31 cellular contexts compared by ENCODE assay signal in the genomic region with DNA sequence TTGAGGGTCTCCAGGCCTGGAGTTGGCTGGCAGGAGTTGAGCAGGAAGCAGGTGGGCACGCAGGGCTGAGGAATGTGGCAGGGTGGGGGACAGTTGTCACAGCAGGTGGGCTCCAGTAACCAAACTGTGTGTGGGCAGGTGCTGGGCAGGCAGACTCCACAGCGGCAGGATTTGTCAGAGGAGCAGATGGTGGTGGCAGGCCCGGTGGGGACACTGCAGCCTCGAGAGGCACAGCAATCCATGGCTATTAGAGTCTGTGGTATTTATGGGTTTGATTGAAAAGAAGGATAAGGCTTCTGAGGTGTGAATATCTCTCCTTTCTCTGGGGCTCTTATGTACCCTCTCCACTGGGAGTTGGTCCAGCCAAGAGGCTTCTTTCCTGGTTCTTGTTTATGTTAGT. TPM values are rescaled to one million over a fixed set of nuclear protein-coding genes. Genes with fewer than 3 reads are reported as not detected.
DNase-seq lines count a peak whose midpoint lies in the region; ATAC-seq and TF ChIP-seq lines count a peak whose summit lies in the region.
"Had no signal": no experiment of that assay in that cellular context is flagged by ENCODE, and none has a peak within 500 bp of the region (broad histone marks: within the 10 kb centered on the region; RNA-seq: fewer than 3 reads in every experiment).

A gene (minus strand): TSS at position 309 of the 400 bp plus-strand sequence. CDS start 67 bp downstream, at position 242.

- H3K27me3 ChIP-seq in PC-9 (ENCODE audit: insufficient read depth, low read depth): no peaks in the 10 kb centered on the region
- H3K27me3 ChIP-seq: MG63 had no signal

- TF ChIP-seq CTCF in PC-9 (conservative IDR thresholded peaks at IDR 0.05): no peak
- TF ChIP-seq CTCF in progenitor cell of endocrine pancreas (IDR thresholded peaks at IDR 0.05; ENCODE audit: unreplicated experiment): no peak
- no peak for TF ChIP-seq CTCF in type B pancreatic cell (conservative IDR thresholded peaks at IDR 0.05)

- CTCF ChIA-PET in PC-9 (lab: Charles Lee): no interaction called here

- H3K4me1 Mint-ChIP-seq in progenitor cell of endocrine pancreas (ENCODE audit: low read depth) (peaks cover 11% of the 10 kb centered on the region), type B pancreatic cell (ENCODE audit: unreplicated experiment) (no peaks in the 10 kb centered on the region)
- no peaks in the 10 kb centered on the region for H3K4me1 Mint-ChIP-seq in stimulated activated effector memory CD8-positive, alpha-beta T cell treated with anti-CD3 and anti-CD28 coated beads, Interleukin-12 subunit alpha, Interleukin-12 subunit beta, amount 100 ng/mL, for 72 hours
- H3K4me1 Mint-ChIP-seq: CD14-positive monocyte had no signal

- peaks cover 3% of the 10 kb centered on the region for H3K9me3 Mint-ChIP-seq in progenitor cell of endocrine pancreas (ENCODE audit: low read depth)
- H3K9me3 Mint-ChIP-seq in stimulated activated effector memory CD8-positive, alpha-beta T cell treated with anti-CD3 and anti-CD28 coated beads, Interleukin-12 subunit alpha, Interleukin-12 subunit beta, amount 100 ng/mL, for 72 hours: no peaks in the 10 kb centered on the region
- H3K9me3 Mint-ChIP-seq in type B pancreatic cell: no peaks in the 10 kb centered on the region
- H3K9me3 Mint-ChIP-seq: activated naive CD4-positive, alpha-beta T cell treated with anti-CD3 and anti-CD28 coated beads for 36 hours; activated T-helper 1 cell treated with anti-CD3 and anti-CD28 coated beads, Interleukin-12 subunit alpha, Interleukin-12 subunit beta, Interleukin-2, Interleukin-4 antibody, amounts not matched to agents 30 ng/mL and 10 ng/mL and 1 ng/mL, durations not matched to agents 14 hours and 24 hours and 36 hours; CD14-positive monocyte; naive thymus-derived CD8-positive, alpha-beta T cell; stimulated activated naive CD8-positive, alpha-beta T cell treated with anti-CD3 and anti-CD28 coated beads, Interleukin-15, Interleukin-2, amounts not matched to agents 100 ng/mL and 50 ng/mL, for 24 hours had no signal

- H2AFZ ChIP-seq in PC-9: 0 out of 2 replicates have a peak within 1 kb of the TSS, but pooled peaks have one; percentile 29

- H3K27ac Mint-ChIP-seq in progenitor cell of endocrine pancreas (peak within 1 kb of the TSS; percentile 35), type B pancreatic cell (no peak within 1 kb of the TSS)
- no peak within 1 kb of the TSS for H3K27ac Mint-ChIP-seq in stimulated activated effector memory CD8-positive, alpha-beta T cell treated with anti-CD3 and anti-CD28 coated beads, Interleukin-12 subunit alpha, Interleukin-12 subunit beta, amount 100 ng/mL, for 72 hours
- H3K27ac Mint-ChIP-seq: activated naive CD4-positive, alpha-beta T cell treated with anti-CD3 and anti-CD28 coated beads for 36 hours; activated T-helper 1 cell treated with anti-CD3 and anti-CD28 coated beads, Interleukin-12 subunit alpha, Interleukin-12 subunit beta, Interleukin-2, Interleukin-4 antibody, amounts not matched to agents 30 ng/mL and 10 ng/mL and 1 ng/mL, durations not matched to agents 14 hours and 24 hours and 36 hours; naive thymus-derived CD8-positive, alpha-beta T cell; stimulated activated naive CD8-positive, alpha-beta T cell treated with anti-CD3 and anti-CD28 coated beads, Interleukin-15, Interleukin-2, amounts not matched to agents 100 ng/mL and 50 ng/mL, for 24 hours had no signal

- no peak for ATAC-seq in stimulated activated effector memory CD8-positive, alpha-beta T cell treated with anti-CD3 and anti-CD28 coated beads, Interleukin-12 subunit alpha, Interleukin-12 subunit beta, amount 100 ng/mL, for 72 hours
- ATAC-seq in HG02973 (IDR thresholded peaks at IDR 0.05; ENCODE audit: unreplicated experiment): no peak
- ATAC-seq: naive thymus-derived CD8-positive, alpha-beta T cell; PC-3 had no signal

- POLR2A ChIA-PET in PC-9 (lab: Charles Lee; ENCODE audit: unreplicated experiment): no interaction called here

- no TSS peak for BruUV-seq in PC-9 (replicated peaks; lab: Mats Ljungman, UMichigan)

- 0 out of 2 replicates have a peak, but pooled peaks cover 3% of the 10 kb centered on the region for H3K9me2 ChIP-seq in PC-9 (ENCODE audit: insufficient read depth)

- H3K36me3 Mint-ChIP-seq in progenitor cell of endocrine pancreas (ENCODE audit: insufficient read depth): no peaks in the 10 kb centered on the region
- H3K36me3 Mint-ChIP-seq in stimulated activated effector memory CD8-positive, alpha-beta T cell treated with anti-CD3 and anti-CD28 coated beads, Interleukin-12 subunit alpha, Interleukin-12 subunit beta, amount 100 ng/mL, for 72 hours: no peaks in the 10 kb centered on the region
- H3K36me3 Mint-ChIP-seq in type B pancreatic cell: no peaks in the 10 kb centered on the region
- H3K36me3 Mint-ChIP-seq: brain, CD14-positive monocyte had no signal

- no peaks in the 10 kb centered on the region for H3K4me1 ChIP-seq in PC-9 (replicated peaks; ENCODE audit: insufficient read depth)

- H3K36me3 ChIP-seq in PC-9 (ENCODE audit: low read depth): no peaks in the 10 kb centered on the region
- H3K36me3 ChIP-seq: MG63 had no signal

- H3K4me3 Mint-ChIP-seq in progenitor cell of endocrine pancreas (ENCODE audit: low read depth) (no peak within 1 kb of the TSS), type B pancreatic cell (no peak within 1 kb of the TSS)
- H3K4me3 Mint-ChIP-seq in stimulated activated effector memory CD8-positive, alpha-beta T cell treated with anti-CD3 and anti-CD28 coated beads, Interleukin-12 subunit alpha, Interleukin-12 subunit beta, amount 100 ng/mL, for 72 hours: no peak within 1 kb of the TSS
- H3K4me3 Mint-ChIP-seq: activated naive CD4-positive, alpha-beta T cell treated with anti-CD3 and anti-CD28 coated beads for 36 hours; activated T-helper 1 cell treated with anti-CD3 and anti-CD28 coated beads, Interleukin-12 subunit alpha, Interleukin-12 subunit beta, Interleukin-2, Interleukin-4 antibody, amounts not matched to agents 30 ng/mL and 10 ng/mL and 1 ng/mL, durations not matched to agents 14 hours and 24 hours and 36 hours; brain; CD14-positive monocyte; naive thymus-derived CD8-positive, alpha-beta T cell; stimulated activated naive CD8-positive, alpha-beta T cell treated with anti-CD3 and anti-CD28 coated beads, Interleukin-15, Interleukin-2, amounts not matched to agents 100 ng/mL and 50 ng/mL, for 24 hours had no signal

- H3K9me3 ChIP-seq in PC-9 (ENCODE audit: insufficient read depth, low read depth): no peaks in the 10 kb centered on the region; the same call in 1 of the 2 replicates
- H3K9me3 ChIP-seq: MG63 had no signal

- no peak within 1 kb of the TSS for H3K27ac ChIP-seq in PC-9
- H3K27ac ChIP-seq: epithelial cell of prostate, skin epidermis had no signal

- intact Hi-C loops in PC-9 (cut with micrococcal nuclease; ENCODE audit: unreplicated experiment): no loop called here

- no peaks in the 10 kb centered on the region for H4K20me1 ChIP-seq in PC-9 (ENCODE audit: insufficient read depth)

- H3K4me2 ChIP-seq in PC-9: no peak within 1 kb of the TSS

- H3K4me3 ChIP-seq in PC-9: no peak within 1 kb of the TSS
- H3K4me3 ChIP-seq: MG63, skin epidermis had no signal

- H3K27me3 Mint-ChIP-seq in progenitor cell of endocrine pancreas (no peaks in the 10 kb centered on the region), type B pancreatic cell (no peaks in the 10 kb centered on the region)

- DNase-seq in NCI-H2107 treated with DMSO at 0.1 percent for 48 hours (lab: John Stamatoyannopoulos, UW; ENCODE audit: unreplicated experiment): peak; percentile 93
- no peak for DNase-seq in NCI-H2107 (lab: John Stamatoyannopoulos, UW)
- peak; percentile 68 for DNase-seq in NCI-H146 (lab: John Stamatoyannopoulos, UW)
- no peak for DNase-seq in PC-9
- DNase-seq in progenitor cell of endocrine pancreas (ENCODE audit: low spot score, unreplicated experiment): no peak
- no peak for DNase-seq in stimulated activated effector memory CD8-positive, alpha-beta T cell treated with anti-CD3 and anti-CD28 coated beads, Interleukin-12 subunit alpha, Interleukin-12 subunit beta, amount 100 ng/mL, for 72 hours (ENCODE audit: low spot score in 2 of 2)
- no peak for DNase-seq in type B pancreatic cell (ENCODE audit: extremely low spot score, unreplicated experiment)
- DNase-seq: 8988T; activated CD4-positive, alpha-beta T cell treated with anti-CD3 and anti-CD28 coated beads, Interleukin-2, amount 50 U/mL, for 48 hours; activated CD8-positive, alpha-beta memory T cell treated with anti-CD3 and anti-CD28 coated beads, Interleukin-2, amount 50 U/mL, for 4 hours; activated naive CD4-positive, alpha-beta T cell treated with anti-CD3 and anti-CD28 coated beads for 36 hours; effector CD4-positive, alpha-beta T cell; kidney; MG63; midbrain; naive thymus-derived CD8-positive, alpha-beta T cell; NCI-H1694; NCI-H2227 treated with DMSO at 0.1 percent for 48 hours; PC-3; SHP77 treated with DMSO at 0.1 percent for 48 hours had no signal

- no peaks in the 10 kb centered on the region for H3F3A ChIP-seq in PC-9 (ENCODE audit: insufficient read depth, low read depth)

- H3K79me2 ChIP-seq in PC-9 (ENCODE audit: low read depth): no peaks in the 10 kb centered on the region

RNA-seq across cellular contexts. Expression of the gene that starts here (rescaled TPM):
- total RNA-seq in PC-9 (2021) (not detected in 2 replicates), progenitor cell of endocrine pancreas (not detected in 2 replicates), type B pancreatic cell (ENCODE audit: low replicate concordance) (not detected in 2 replicates)
- total RNA-seq: activated naive CD4-positive, alpha-beta T cell treated with anti-CD3 and anti-CD28 coated beads for 36 hours; activated T-helper 1 cell treated with anti-CD3 and anti-CD28 coated beads, Interleukin-12 subunit alpha, Interleukin-12 subunit beta, Interleukin-2, Interleukin-4 antibody, amounts not matched to agents 30 ng/mL and 10 ng/mL and 1 ng/mL, durations not matched to agents 14 hours and 24 hours and 36 hours; H4; HT-29; kidney; naive thymus-derived CD8-positive, alpha-beta T cell; osteocyte; PC-3; renal cortical epithelial cell had no signal

Comparison
In these comparisons a context has a peak if more than half of its experiments do, and no peak if none do; other contexts are left out.
1. DNase-seq: peak in NCI-H2107 treated with DMSO at 0.1 percent for 48 hours (single experiment) and NCI-H146 (single experiment); none in NCI-H2107 (single experiment), PC-9 (0 of 2), progenitor cell of endocrine pancreas (single experiment), stimulated activated effector memory CD8-positive, alpha-beta T cell treated with anti-CD3 and anti-CD28 coated beads, Interleukin-12 subunit alpha, Interleukin-12 subunit beta, amount 100 ng/mL, for 72 hours (0 of 2) and type B pancreatic cell (single experiment).